16 cellular contexts compared by ENCODE assay signal in the genomic region with DNA sequence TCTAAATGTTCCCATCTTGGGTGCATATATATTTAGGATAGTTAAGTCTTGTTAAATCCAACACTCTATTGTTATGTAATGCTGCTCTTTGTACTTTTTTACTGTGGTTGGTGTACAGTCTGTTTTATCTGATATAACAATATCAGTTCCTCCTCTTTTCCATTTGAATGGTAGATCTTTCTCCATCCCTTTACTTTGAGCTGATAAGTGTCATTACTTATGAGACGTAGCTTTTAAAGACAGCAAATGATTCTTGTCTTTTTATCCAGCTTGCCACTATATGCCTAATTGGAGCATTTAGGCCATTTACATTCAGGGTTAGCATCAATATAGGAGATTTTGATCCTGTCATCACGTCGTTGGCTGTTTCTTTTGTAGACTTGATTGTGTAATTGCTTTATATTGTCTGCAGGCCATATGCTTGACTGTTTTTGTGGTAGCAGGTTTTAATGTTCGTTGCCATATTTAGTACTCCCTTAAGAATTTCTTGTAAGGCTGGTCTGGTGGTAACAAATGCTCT.
DNase-seq lines count a peak whose midpoint lies in the region; ATAC-seq and TF ChIP-seq lines count a peak whose summit lies in the region.
"Had no signal": no experiment of that assay in that cellular context is flagged by ENCODE, and none has a peak within 500 bp of the region (broad histone marks: within the 10 kb centered on the region; RNA-seq: fewer than 3 reads in every experiment).

No MANE protein-coding gene starts in this region.

- no peak for ATAC-seq in activated T-cell treated with anti-CD3 and anti-CD28 coated beads, Interleukin-2, amount 50 U/mL, for 4 hours
- ATAC-seq in HG02763 (IDR thresholded peaks at IDR 0.05; ENCODE audit: unreplicated experiment) = no peak
- ATAC-seq: CD8-positive, alpha-beta T cell had no signal

- H3K36me3 Mint-ChIP-seq in glutamatergic neuron (ENCODE audit: unreplicated experiment) = no peaks in the 10 kb centered on the region
- no peaks in the 10 kb centered on the region for H3K36me3 Mint-ChIP-seq in activated T-cell treated with anti-CD3 and anti-CD28 coated beads, Interleukin-2, amount 50 U/mL, for 4 hours (ENCODE audit: insufficient read depth)
- H3K36me3 Mint-ChIP-seq in activated T-cell treated with anti-CD3 and anti-CD28 coated beads, Interleukin-2, amount 50 U/mL, for 24 hours (ENCODE audit: low read depth) = no peaks in the 10 kb centered on the region
- H3K36me3 Mint-ChIP-seq: CD14-positive monocyte; CD8-positive, alpha-beta T cell had no signal

- no peak for TF ChIP-seq CTCF in glutamatergic neuron (IDR thresholded peaks at IDR 0.05; ENCODE audit: partially characterized antibody, unreplicated experiment)

- H3K9me3 Mint-ChIP-seq in glutamatergic neuron (ENCODE audit: unreplicated experiment) = peaks cover 2% of the 10 kb centered on the region
- peaks cover 3% of the 10 kb centered on the region for H3K9me3 Mint-ChIP-seq in activated T-cell treated with anti-CD3 and anti-CD28 coated beads, Interleukin-2, amount 50 U/mL, for 4 hours
- peaks cover 15% of the 10 kb centered on the region for H3K9me3 Mint-ChIP-seq in activated T-cell treated with anti-CD3 and anti-CD28 coated beads, Interleukin-2, amount 50 U/mL, for 24 hours
- H3K9me3 Mint-ChIP-seq: H9 had no signal

- H3K4me3 Mint-ChIP-seq in glutamatergic neuron (ENCODE audit: unreplicated experiment) = no peak overlapping the region
- H3K4me3 Mint-ChIP-seq in activated T-cell treated with anti-CD3 and anti-CD28 coated beads, Interleukin-2, amount 50 U/mL, for 4 hours = no peak overlapping the region
- H3K4me3 Mint-ChIP-seq in activated T-cell treated with anti-CD3 and anti-CD28 coated beads, Interleukin-2, amount 50 U/mL, for 24 hours = no peak overlapping the region
- H3K4me3 Mint-ChIP-seq: CD14-positive monocyte; CD8-positive, alpha-beta T cell; H9 had no signal

- peaks cover 24% of the 10 kb centered on the region for H3K4me1 Mint-ChIP-seq in glutamatergic neuron (ENCODE audit: low read depth, unreplicated experiment)
- H3K4me1 Mint-ChIP-seq in activated T-cell treated with anti-CD3 and anti-CD28 coated beads, Interleukin-2, amount 50 U/mL, for 4 hours (ENCODE audit: low read depth) = no peaks in the 10 kb centered on the region
- no peaks in the 10 kb centered on the region for H3K4me1 Mint-ChIP-seq in activated T-cell treated with anti-CD3 and anti-CD28 coated beads, Interleukin-2, amount 50 U/mL, for 24 hours (ENCODE audit: low read depth)
- H3K4me1 Mint-ChIP-seq: CD14-positive monocyte, H9 had no signal

- H3K27me3 Mint-ChIP-seq in glutamatergic neuron (ENCODE audit: unreplicated experiment) = peaks cover 2% of the 10 kb centered on the region
- H3K27me3 Mint-ChIP-seq in activated T-cell treated with anti-CD3 and anti-CD28 coated beads, Interleukin-2, amount 50 U/mL, for 4 hours (ENCODE audit: low read depth) = no peaks in the 10 kb centered on the region
- H3K27me3 Mint-ChIP-seq in activated T-cell treated with anti-CD3 and anti-CD28 coated beads, Interleukin-2, amount 50 U/mL, for 24 hours = no peaks in the 10 kb centered on the region

- DNase-seq in NCI-H1105 treated with DMSO at 0.1 percent for 48 hours (lab: John Stamatoyannopoulos, UW) = peak; percentile 9
- no peak for DNase-seq in NCI-H1105 (lab: John Stamatoyannopoulos, UW)
- DNase-seq in MV-4-11 (lab: John Stamatoyannopoulos, UW) = peak; percentile 9
- DNase-seq in NCI-H2227 treated with DMSO at 0.1 percent for 48 hours (lab: John Stamatoyannopoulos, UW) = peak; percentile 16
- DNase-seq in glutamatergic neuron = no peak
- no peak for DNase-seq in activated T-cell treated with anti-CD3 and anti-CD28 coated beads, Interleukin-2, amount 50 U/mL, for 4 hours
- no peak for DNase-seq in activated T-cell treated with anti-CD3 and anti-CD28 coated beads, Interleukin-2, amount 50 U/mL, for 24 hours
- DNase-seq: CD8-positive, alpha-beta T cell; COR-L47; DMS153; DMS79 treated with DMSO at 0.1 percent for 48 hours; EL; GOT3; H9 had no signal

- peak overlapping the region; percentile 56 for H3K27ac Mint-ChIP-seq in glutamatergic neuron (ENCODE audit: unreplicated experiment)
- H3K27ac Mint-ChIP-seq in activated T-cell treated with anti-CD3 and anti-CD28 coated beads, Interleukin-2, amount 50 U/mL, for 24 hours = no peak overlapping the region
- H3K27ac Mint-ChIP-seq: CD14-positive monocyte; CD8-positive, alpha-beta T cell; H9 had no signal

Comparison
In these comparisons a context has a peak if more than half of its experiments do, and no peak if none do; other contexts are left out.
1. DNase-seq: peak in NCI-H1105 treated with DMSO at 0.1 percent for 48 hours (single experiment), MV-4-11 (single experiment) and NCI-H2227 treated with DMSO at 0.1 percent for 48 hours (single experiment); none in NCI-H1105 (single experiment), glutamatergic neuron (single experiment), activated T-cell treated with anti-CD3 and anti-CD28 coated beads, Interleukin-2, amount 50 U/mL, for 4 hours (single experiment) and activated T-cell treated with anti-CD3 and anti-CD28 coated beads, Interleukin-2, amount 50 U/mL, for 24 hours (single experiment).